Comparison of ENCODE assay signal across 1 cellular context in genomic region chr10:96089670-96090462, GRCh38.
A peak's percentile ranks its signal among the peaks of the same experiment; 100 is the strongest.
TF ChIP-seq lines count a peak whose summit lies in the region.

No MANE protein-coding gene starts in this region.

TF ChIP-seq in GM12878, 131 proteins besides CTCF, POLR2A, EP300 and RAD21 (continued from another document and continues in another):
- TF ChIP-seq MLLT1 (IDR thresholded peaks at IDR 0.05) (peak; percentile 87), REST (IDR thresholded peaks at IDR 0.05; ENCODE audit: low read depth, low read length) (no peak), ZSCAN29 (IDR thresholded peaks at IDR 0.05) (0 out of 2 replicates have a peak, but pooled peaks have one; percentile 44), TCF12 (IDR thresholded peaks at IDR 0.05; ENCODE audit: low read depth, low read length) (peak; percentile 94), NR2F1 (conservative IDR thresholded peaks at IDR 0.05) (peak; percentile 67), ATF2 (IDR thresholded peaks at IDR 0.05; ENCODE audit: low read length) (no peak), CHD1 (IDR thresholded peaks at IDR 0.05; ENCODE audit: low read depth, low read length) (0 out of 2 replicates have a peak, but pooled peaks have one; percentile 76), ZBTB33 (IDR thresholded peaks at IDR 0.05) (no peak), ZNF207 (IDR thresholded peaks at IDR 0.05; ENCODE audit: borderline replicate concordance) (no peak; the same call in 1 of the 2 replicates), ZNF384 (IDR thresholded peaks at IDR 0.05; ENCODE audit: borderline replicate concordance, low read depth, low read length) (no peak), TARDBP (IDR thresholded peaks at IDR 0.05; ENCODE audit: borderline replicate concordance) (peak; percentile 80; the same call in 1 of the 2 replicates), PKNOX1 (IDR thresholded peaks at IDR 0.05) (peak; percentile 74), MYB (IDR thresholded peaks at IDR 0.05; ENCODE audit: borderline replicate concordance, low read depth, low read length) (no peak), CEBPZ (IDR thresholded peaks at IDR 0.05; ENCODE audit: low read depth, low read length) (no peak), SREBF1 (IDR thresholded peaks at IDR 0.05; ENCODE audit: low read length) (no peak), MXI1 (IDR thresholded peaks at IDR 0.05; ENCODE audit: low read depth, low read length) (peak; percentile 87), ZNF274 (IDR thresholded peaks at IDR 0.05; ENCODE audit: insufficient read depth, insufficient read length) (no peak), ZNF622 (IDR thresholded peaks at IDR 0.05) (no peak), HDAC6 (IDR thresholded peaks at IDR 0.05; ENCODE audit: unreplicated experiment) (no peak), DPF2 (IDR thresholded peaks at IDR 0.05) (peak; percentile 61; the same call in 1 of the 2 replicates), SUZ12 (IDR thresholded peaks at IDR 0.05; ENCODE audit: unreplicated experiment) (no peak), BCL11A (IDR thresholded peaks at IDR 0.05; ENCODE audit: low read depth, low read length) (no peak), GATAD2B (conservative IDR thresholded peaks at IDR 0.05; ENCODE audit: low read depth) (peak; percentile 77), CHD2 (IDR thresholded peaks at IDR 0.05; ENCODE audit: borderline replicate concordance, low read depth, low read length) (peak; percentile 97), RBBP5 (conservative IDR thresholded peaks at IDR 0.05) (no peak), BCLAF1 (IDR thresholded peaks at IDR 0.05) (no peak), GABPA (IDR thresholded peaks at IDR 0.05; ENCODE audit: low read depth) (peak; percentile 96), KAT2A (conservative IDR thresholded peaks at IDR 0.05; ENCODE audit: control insufficient read depth, low read depth, low read length) (no peak), SIN3A (IDR thresholded peaks at IDR 0.05; ENCODE audit: low read depth, low read length) (peak; percentile 96; the same call in 1 of the 2 replicates), E2F4 (IDR thresholded peaks at IDR 0.05; ENCODE audit: low read depth, low read length) (peak; percentile 90), FOXM1 (IDR thresholded peaks at IDR 0.05; ENCODE audit: low read depth, low read length) (peak; percentile 67; the same call in 1 of the 2 replicates), ASH2L (IDR thresholded peaks at IDR 0.05; ENCODE audit: borderline replicate concordance, low read depth) (no peak), ATF7 (IDR thresholded peaks at IDR 0.05; ENCODE audit: low read depth) (peak; percentile 87), HSF1 (IDR thresholded peaks at IDR 0.05; ENCODE audit: low read depth, low read length) (0 out of 2 replicates have a peak, but pooled peaks have one; percentile 54), SMAD5 (IDR thresholded peaks at IDR 0.05; ENCODE audit: low read depth) (peak; percentile 92), PAX8 (IDR thresholded peaks at IDR 0.05) (peak; percentile 86; the same call in 1 of the 2 replicates), NKRF (conservative IDR thresholded peaks at IDR 0.05) (peak; percentile 93), MTA2 (IDR thresholded peaks at IDR 0.05; ENCODE audit: low read depth) (no peak; the same call in none of the 2 replicates), PML (IDR thresholded peaks at IDR 0.05; ENCODE audit: low read length) (peak; percentile 98), KDM1A (IDR thresholded peaks at IDR 0.05; ENCODE audit: borderline replicate concordance) (no peak)
